11 cellular contexts compared by ENCODE assay signal in genomic region chr17:45873728-45874127, GRCh38. TPM values are rescaled to one million over a fixed set of nuclear protein-coding genes. Genes with fewer than 3 reads are reported as not detected.
DNase-seq lines count a peak whose midpoint lies in the region; FAIRE-seq and TF ChIP-seq lines count a peak whose summit lies in the region.
"Had no signal": no experiment of that assay in that cellular context is flagged by ENCODE, and none has a peak within 500 bp of the region (broad histone marks: within the 10 kb centered on the region; RNA-seq: fewer than 3 reads in every experiment).

No MANE protein-coding gene starts in this region.

- DNase-seq in HTR-8/SVneo (ENCODE audit: insufficient read length, low spot score), result peak; percentile 48
- peak; percentile 64 for DNase-seq in SK-N-MC (ENCODE audit: low read depth, low spot score)
- DNase-seq in activated effector memory CD4-positive, alpha-beta T cell treated with Interleukin-2 at 50 U/mL for 16 hours, result peak; percentile 13
- no peak for DNase-seq in spleen
- no peak for DNase-seq in suprapubic skin (ENCODE audit: low spot score in 2 of 2)
- no peak for DNase-seq in DMS 273 treated with DMSO at 0.1 percent for 48 hours (lab: John Stamatoyannopoulos, UW)
- DNase-seq in UCSD-AML1 (lab: John Stamatoyannopoulos, UW; ENCODE audit: unreplicated experiment), result no peak
- DNase-seq: GM23248, tibial artery had no signal

- 3 to 6% (median 4%) methylated on average over 6 of the region's 6 CpGs for WGBS in spleen, 5 donors
- 28% methylated on average over 6 of the region's 6 CpGs for WGBS in suprapubic skin

- H3K9ac ChIP-seq in SK-N-MC (ENCODE audit: insufficient read length), result peak overlapping the region; percentile 2
- H3K9ac ChIP-seq: GM23248 had no signal

- H3K27me3 ChIP-seq in spleen (replicated peaks in 1 of 7) (peaks cover 0 to 6% (median 0%) of the 10 kb centered on the region in 7 donors), suprapubic skin (no peaks in the 10 kb centered on the region)

- H3K9me3 ChIP-seq in SK-N-MC (ENCODE audit: low read depth, low read length) (no peaks in the 10 kb centered on the region), spleen (peaks cover 0 to 4% (median 0%) of the 10 kb centered on the region in 8 donors), suprapubic skin (no peaks in the 10 kb centered on the region)
- H3K9me3 ChIP-seq: tibial artery had no signal

- no peak for TF ChIP-seq EP300 in suprapubic skin (IDR thresholded peaks at IDR 0.05)

- H3K27ac ChIP-seq in SK-N-MC (peak overlapping the region; percentile 88), spleen (peak overlapping the region in 5 of 8 donors; percentile 2 to 40 (median 33)), suprapubic skin (no peak overlapping the region)
- H3K27ac ChIP-seq: GM23248, tibial artery had no signal

- H3K36me3 ChIP-seq in SK-N-MC (ENCODE audit: insufficient read depth, low read length) (no peaks in the 10 kb centered on the region), spleen (no peaks in the 10 kb centered on the region), suprapubic skin (no peaks in the 10 kb centered on the region)
- H3K36me3 ChIP-seq: tibial artery had no signal

- FAIRE-seq in HTR-8/SVneo (lab: Jason Lieb, UNC), result peak; percentile 68

- TF ChIP-seq CTCF in spleen (IDR thresholded peaks at IDR 0.05 in 8 of 11, conservative IDR thresholded peaks at IDR 0.05 in 3 of 11) (no peak), suprapubic skin (IDR thresholded peaks at IDR 0.05) (no peak)

- TF ChIP-seq POLR2A in spleen (IDR thresholded peaks at IDR 0.05) (no peak), suprapubic skin (IDR thresholded peaks at IDR 0.05) (no peak)

- intact Hi-C loops in spleen (cut with DNase I; ENCODE audit: low total_unique reads), result no loop called here

- peaks cover 0 to 24% (median 11%) of the 10 kb centered on the region in 6 donors for H3K4me1 ChIP-seq in spleen
- no peaks in the 10 kb centered on the region for H3K4me1 ChIP-seq in suprapubic skin
- H3K4me1 ChIP-seq: tibial artery had no signal

- peak overlapping the region; percentile 66 for H3K4me3 ChIP-seq in SK-N-MC
- H3K4me3 ChIP-seq in spleen, result no peak overlapping the region
- H3K4me3 ChIP-seq in suprapubic skin, result no peak overlapping the region
- H3K4me3 ChIP-seq: GM23248, tibial artery had no signal

RNA-seq across cellular contexts. Expression of gene MAPT, which starts 20.6 kb away (rescaled TPM):
- 1 to 10 TPM in 3 of 7 donors, under 1 TPM in 4; 0.32 to 1.6 (median 0.68) TPM for total RNA-seq in spleen
- polyA plus RNA-seq in spleen, result under 1 TPM; 0.15 to 0.32 (median 0.20) TPM
- 1 to 10 TPM; 3.6 to 6.5 (median 4.5) TPM for total RNA-seq in suprapubic skin
- total RNA-seq: GM23248 had no signal

RNA-seq across cellular contexts. Expression of gene SPPL2C, which starts 29.0 kb away (rescaled TPM):
- total RNA-seq in spleen (not detected), suprapubic skin (not detected)
- polyA plus RNA-seq in spleen, result not detected
- total RNA-seq: GM23248, neural crest cell had no signal
- polyA plus RNA-seq: esophagus, GM23248 had no signal

Comparison
In these comparisons a context has a peak if more than half of its experiments do, and no peak if none do; other contexts are left out.
1. DNase-seq: peak in HTR-8/SVneo (single experiment), SK-N-MC (single experiment) and activated effector memory CD4-positive, alpha-beta T cell treated with Interleukin-2 at 50 U/mL for 16 hours (single experiment); none in spleen (single experiment), suprapubic skin (0 of 2), DMS 273 treated with DMSO at 0.1 percent for 48 hours (single experiment) and UCSD-AML1 (single experiment).